8 cellular contexts compared by ENCODE assay signal in genomic region chr9:96618209-96619108, GRCh38. TPM values are rescaled to one million over a fixed set of nuclear protein-coding genes. Genes with fewer than 3 reads are reported as not detected.
A peak's percentile ranks its signal among the peaks of the same experiment; 100 is the strongest.
DNase-seq lines count a peak whose midpoint lies in the region; ATAC-seq and TF ChIP-seq lines count a peak whose summit lies in the region.

No MANE protein-coding gene starts in this region.

- H3K4me2 ChIP-seq in HCT116 (ENCODE audit: low read length) = peak overlapping the region; percentile 98

- H3K4me1 ChIP-seq in HCT116 (ENCODE audit: control insufficient read depth in 1 of 2, insufficient read depth in 2 of 2, low read length in 2 of 2) (peaks cover 11 to 30% of the 10 kb centered on the region in 2 experiments; a peak in 3 of 4 replicates), lower lobe of right lung (peaks cover 6% of the 10 kb centered on the region)

- RAD21 ChIA-PET in HCT116 (lab: Charles Lee; ENCODE audit: low non-redundant PET in 1 of 2, low total read pairs in 2 of 2, uncharacterized antibody in 2 of 2, unreplicated experiment in 2 of 2) = no interaction called here

- intact Hi-C loops in HCT116 (cut with micrococcal nuclease) = no loop called here
- intact Hi-C loops in lower lobe of right lung (cut with DNase I) = no loop called here

- no TSS peak for BruUV-seq in HCT116 (replicated peaks; lab: Mats Ljungman, UMichigan)

- ATAC-seq in HCT116 = peak; percentile 28
- no peak for ATAC-seq in effector memory CD8-positive, alpha-beta T cell (replicated peaks)
- ATAC-seq in lower lobe of right lung = peak; percentile 24 to 61
- ATAC-seq in GM21390 (IDR thresholded peaks at IDR 0.05; ENCODE audit: unreplicated experiment) = no peak
- no peak for ATAC-seq in GM18505 (IDR thresholded peaks at IDR 0.05; ENCODE audit: unreplicated experiment)

- TF ChIP-seq RAD21 in HCT116 (IDR thresholded peaks at IDR 0.05; ENCODE audit: low read depth) = no peak

- no peaks in the 10 kb centered on the region for H3K9me3 Mint-ChIP-seq in effector memory CD8-positive, alpha-beta T cell

- DNase-seq in A172 (ENCODE audit: low spot score) = peak; percentile 30
- DNase-seq in HCT116 (ENCODE audit: low read depth, low spot score) = no peak
- peak; percentile 13 for DNase-seq in activated CD4-positive, alpha-beta T cell treated with anti-CD3 and anti-CD28 coated beads, Interleukin-2, amount 50 U/mL, for 1 hour
- no peak for DNase-seq in effector memory CD8-positive, alpha-beta T cell
- DNase-seq in lower lobe of right lung = peak; percentile 50
- peak; percentile 38 for DNase-seq in stimulated activated CD8-positive, alpha-beta memory T cell treated with anti-CD3 and anti-CD28 coated beads, Interleukin-4, amount 100 ng/mL, for 48 hours

- H3K36me3 Mint-ChIP-seq in effector memory CD8-positive, alpha-beta T cell (ENCODE audit: insufficient read depth) = no peaks in the 10 kb centered on the region

- H3K27me3 ChIP-seq in HCT116 (ENCODE audit: insufficient read depth, low read length) (no peaks in the 10 kb centered on the region), lower lobe of right lung (ENCODE audit: low read depth) (peaks cover 7% of the 10 kb centered on the region)

- H3K36me3 ChIP-seq in HCT116 (ENCODE audit: control insufficient read depth in 1 of 2, insufficient read depth in 2 of 2, low read length in 2 of 2) (no peaks in the 10 kb centered on the region), lower lobe of right lung (no peaks in the 10 kb centered on the region)

- peaks cover 3 to 6% of the 10 kb centered on the region in 2 donors for H3K4me1 Mint-ChIP-seq in effector memory CD8-positive, alpha-beta T cell (ENCODE audit: low read depth in 2 of 2)

- peaks cover 63 to 72% of the 10 kb centered on the region in 2 donors for H3K27me3 Mint-ChIP-seq in effector memory CD8-positive, alpha-beta T cell

- H3K9me3 ChIP-seq in HCT116 (ENCODE audit: control insufficient read depth in 1 of 2, insufficient read depth in 1 of 2, low read depth in 1 of 2, low read length in 2 of 2) = no peaks in the 10 kb centered on the region
- H3K9me3 ChIP-seq in lower lobe of right lung = no peaks in the 10 kb centered on the region

- CTCF ChIA-PET in HCT116 (lab: Charles Lee) = no interaction called here

- peak overlapping the region; percentile 71 for H3K9ac ChIP-seq in HCT116 (ENCODE audit: low read length)

- POLR2A ChIA-PET in HCT116 (lab: Charles Lee) = no interaction called here

- H4K20me1 ChIP-seq in HCT116 (ENCODE audit: insufficient read depth) = no peaks in the 10 kb centered on the region

- H3K27ac ChIP-seq in HCT116 (ENCODE audit: low read depth, low read length) (peak overlapping the region; percentile 73; the same call in 1 of the 2 replicates), lower lobe of right lung (peak overlapping the region; percentile 69)

- peak overlapping the region; percentile 57 to 75 for H3K4me3 ChIP-seq in HCT116 (replicated peaks in 1 of 2; ENCODE audit: low read depth in 1 of 2, low read length in 2 of 2)
- peak overlapping the region; percentile 64 for H3K4me3 ChIP-seq in lower lobe of right lung

- no peak overlapping the region for H2AFZ ChIP-seq in HCT116 (ENCODE audit: low read depth, low read length, poor library complexity, severe bottlenecking)

- TF ChIP-seq CTCF in HCT116 (IDR thresholded peaks at IDR 0.05 in 2 of 3, conservative IDR thresholded peaks at IDR 0.05 in 1 of 3; ENCODE audit: borderline replicate concordance in 1 of 3, insufficient read depth in 1 of 3, low read depth in 2 of 3, low read length in 2 of 3) (no peak), lower lobe of right lung (IDR thresholded peaks at IDR 0.05) (no peak)

- H3K4me3 Mint-ChIP-seq in effector memory CD8-positive, alpha-beta T cell = peak overlapping the region; percentile 70 to 71

- peaks cover 51% of the 10 kb centered on the region for H3K79me2 ChIP-seq in HCT116 (ENCODE audit: insufficient read depth, low read length)

- H3K9me2 ChIP-seq in HCT116 (ENCODE audit: insufficient read depth) = no peaks in the 10 kb centered on the region

- TF ChIP-seq POLR2A in HCT116 (IDR thresholded peaks at IDR 0.05; ENCODE audit: borderline replicate concordance, extremely low read depth, insufficient read depth, insufficient read length) (no peak), GM18505 (IDR thresholded peaks at IDR 0.05; ENCODE audit: borderline replicate concordance, extremely low read depth, insufficient read depth, insufficient read length) (no peak)

- no peak overlapping the region for H3K27ac Mint-ChIP-seq in effector memory CD8-positive, alpha-beta T cell

TF ChIP-seq in HCT116, 20 proteins besides CTCF, POLR2A, EP300 and RAD21:
- TF ChIP-seq SIN3A (IDR thresholded peaks at IDR 0.05; ENCODE audit: low read depth) = no peak

RNA-seq across cellular contexts. Expression of gene CDC14B, which starts 1.2 kb away (rescaled TPM):
- 24.0 and 27.1 TPM in 2 replicates for total RNA-seq in A172 (2014; rRNA removed; shearing (Covaris generic))
- total RNA-seq in HCT116 (2021; ENCODE audit: unreplicated experiment) = 21.6 TPM
- polyA plus RNA-seq in HCT116 (2012) = 6.5 and 8.8 TPM in 2 replicates
- 16.0 TPM for total RNA-seq in lower lobe of right lung

RNA-seq across cellular contexts. Expression of gene PRXL2C, which starts 36.7 kb away (rescaled TPM):
- total RNA-seq in A172 (2014; rRNA removed; shearing (Covaris generic)) = 37.4 and 38.4 TPM in 2 replicates
- total RNA-seq in HCT116 (2021; ENCODE audit: unreplicated experiment) (10.4 TPM), lower lobe of right lung (28.0 TPM)
- 4.2 and 5.2 TPM in 2 replicates for polyA plus RNA-seq in HCT116 (2012)

Comparison
In these comparisons a context has a peak if more than half of its experiments do, and no peak if none do; other contexts are left out.
1. DNase-seq: peak in A172 (single experiment), activated CD4-positive, alpha-beta T cell treated with anti-CD3 and anti-CD28 coated beads, Interleukin-2, amount 50 U/mL, for 1 hour (single experiment), lower lobe of right lung (single experiment) and stimulated activated CD8-positive, alpha-beta memory T cell treated with anti-CD3 and anti-CD28 coated beads, Interleukin-4, amount 100 ng/mL, for 48 hours (single experiment); none in HCT116 (single experiment) and effector memory CD8-positive, alpha-beta T cell (0 of 3).
2. ATAC-seq: peak in HCT116 (single experiment) and lower lobe of right lung (2 of 2); none in effector memory CD8-positive, alpha-beta T cell (single experiment), GM21390 (single experiment) and GM18505 (single experiment).